ENCODE assay signal across 35 cellular contexts in the genomic region with DNA sequence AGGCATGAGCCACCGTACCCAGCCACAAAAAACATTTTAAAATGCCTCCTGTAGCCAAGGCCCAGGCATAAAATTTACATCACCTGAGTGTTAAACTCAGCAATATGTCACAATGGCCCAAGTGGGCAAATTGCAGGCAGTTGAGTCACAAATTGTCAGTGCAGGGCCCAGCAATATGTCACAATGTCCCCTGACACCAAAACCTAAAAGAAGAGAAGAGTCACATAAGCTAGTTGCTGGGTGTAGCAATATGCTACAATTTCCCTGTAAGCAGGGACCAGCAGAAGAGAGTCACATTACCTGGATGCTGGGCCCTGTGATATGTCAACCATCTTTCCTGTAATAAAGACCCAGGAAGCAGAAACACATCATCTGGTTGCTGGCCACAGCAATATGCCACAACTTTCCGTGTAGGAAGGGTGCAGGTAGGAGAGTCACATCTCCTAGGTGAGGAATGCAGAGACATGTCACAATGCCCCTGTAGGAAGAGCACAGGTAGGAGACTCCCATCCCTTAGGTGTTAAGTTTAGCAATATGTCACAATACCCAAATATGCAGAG.
"Had no signal": no experiment of that assay in that cellular context is flagged by ENCODE, and none has a peak within 500 bp of the region (broad histone marks: within the 10 kb centered on the region; RNA-seq: fewer than 3 reads in every experiment).

No MANE protein-coding gene starts in this region.

- H3K9me3 ChIP-seq: MG63 had no signal

- H3K9ac ChIP-seq: KMS-11 had no signal

- H3K4me2 ChIP-seq: KMS-11 had no signal

- H3K36me3 ChIP-seq: MG63 had no signal

- H3K27ac ChIP-seq: KMS-11 had no signal

- H3K27me3 ChIP-seq: MG63 had no signal

- H3K4me3 ChIP-seq: MG63 had no signal

- DNase-seq: Karpas-422, Kasumi-1, KBM-7, KG1, MG63, MM.1S, MV-4-11, NCI-H1048, NCI-H1092, NCI-H1092 treated with DMSO at 0.1 percent for 48 hours, NCI-H1105, NCI-H1105 treated with DMSO at 0.1 percent for 48 hours, NCI-H1417, NCI-H1417 treated with DMSO at 0.1 percent for 48 hours, NCI-H1436, NCI-H1436 treated with DMSO at 0.1 percent for 48 hours, NCI-H146, NCI-H1694, NCI-H1694 treated with DMSO at 0.1 percent for 48 hours, NCI-H187, NCI-H187 treated with DMSO at 0.1 percent for 48 hours, NCI-H1930, NCI-H2029, NCI-H2029 treated with DMSO at 0.1 percent for 48 hours, NCI-H2081, NCI-H2081 treated with DMSO at 0.1 percent for 48 hours, NCI-H2107, NCI-H2171, NCI-H2171 treated with DMSO at 0.1 percent for 48 hours, NCI-H2227 treated with DMSO at 0.1 percent for 48 hours, NCI-H226, NCI-H345, NCI-H446, NCI-H446 treated with DMSO at 0.1 percent for 48 hours had no signal
